8 cellular contexts compared by ENCODE assay signal in the genomic region with DNA sequence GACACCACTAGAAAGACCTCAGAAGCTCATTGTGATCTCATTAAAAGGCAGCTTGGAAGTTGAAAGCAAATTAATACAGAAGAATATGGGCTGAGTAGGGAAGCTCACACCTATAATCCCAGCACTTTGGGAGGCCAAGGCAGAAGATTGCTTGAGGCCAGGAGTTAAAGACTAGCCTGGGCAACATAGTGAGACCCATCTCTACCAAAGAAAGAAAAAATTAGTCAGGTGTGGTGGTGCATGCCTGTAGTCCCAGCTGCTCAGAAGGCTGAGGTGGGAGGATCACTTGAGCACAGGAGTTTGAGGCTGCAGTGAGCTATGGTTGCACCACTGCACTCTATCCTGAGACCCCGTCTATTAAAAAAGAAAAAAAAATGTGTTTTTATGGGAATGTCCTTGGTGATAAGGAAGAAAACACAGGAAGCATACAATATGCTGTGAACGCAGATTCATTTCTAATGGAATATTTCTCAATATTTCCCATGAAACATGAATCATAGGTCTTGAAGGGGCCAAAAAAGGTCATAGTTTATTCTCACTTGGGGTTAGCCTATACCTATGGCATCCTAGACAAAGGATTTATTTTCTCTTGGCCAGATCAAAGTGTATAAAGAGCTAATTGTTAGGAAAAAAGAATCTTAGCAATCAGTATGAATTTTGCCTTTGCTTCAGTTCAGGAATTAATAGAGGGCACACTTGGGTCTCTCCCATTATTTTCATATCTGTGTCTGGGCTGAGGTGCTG.
DNase-seq lines count a peak whose midpoint lies in the region; ATAC-seq and TF ChIP-seq lines count a peak whose summit lies in the region.

No MANE protein-coding gene starts in this region.

- ATAC-seq in GM19035 (IDR thresholded peaks at IDR 0.05; ENCODE audit: unreplicated experiment) (no peak), HG03342 (IDR thresholded peaks at IDR 0.05; ENCODE audit: unreplicated experiment) (no peak)

- TF ChIP-seq POLR2A in esophagus squamous epithelium (IDR thresholded peaks at IDR 0.05) (no peak), erythroblast (IDR thresholded peaks at IDR 0.05; ENCODE audit: low read length) (no peak)

- H3K4me1 ChIP-seq in esophagus squamous epithelium (peaks cover 24 to 95% (median 73%) of the 10 kb centered on the region in 3 donors), osteoblast (ENCODE audit: insufficient read depth, low read length) (peaks cover 77% of the 10 kb centered on the region)

- DNase-seq in CD1c-positive myeloid dendritic cell (ENCODE audit: extremely low spot score) (peak; percentile 82), RWPE1 (ENCODE audit: low spot score) (no peak), esophagus squamous epithelium (lab: John Stamatoyannopoulos, UW) (no peak), osteoblast (ENCODE audit: insufficient read length, low spot score, missing footprints) (no peak), iPS-NIHi11 (ENCODE audit: low spot score) (no peak), erythroblast (lab: John Stamatoyannopoulos, UW) (no peak)

- WGBS in esophagus squamous epithelium, 2 donors, result 22 to 26% methylated on average over 2 of the region's 2 CpGs

- intact Hi-C loops in esophagus squamous epithelium (cut with DNase I), result no loop called here

- peaks cover 6% of the 10 kb centered on the region for H4K20me1 ChIP-seq in osteoblast (ENCODE audit: insufficient read depth, low read length)

- peaks cover 89% of the 10 kb centered on the region for H3K79me2 ChIP-seq in osteoblast (ENCODE audit: insufficient read depth, low read length)

- H3K36me3 ChIP-seq in esophagus squamous epithelium (no peaks in the 10 kb centered on the region), osteoblast (ENCODE audit: insufficient read depth, low read length) (peaks cover 18% of the 10 kb centered on the region)

- H2AFZ ChIP-seq in osteoblast (ENCODE audit: low read length), result no peak overlapping the region

- H3K4me2 ChIP-seq in osteoblast (ENCODE audit: insufficient read depth, low read length), result peak overlapping the region; percentile 21

- TF ChIP-seq CTCF in RWPE1 (conservative IDR thresholded peaks at IDR 0.05; ENCODE audit: low read depth), result no peak
- TF ChIP-seq CTCF in esophagus squamous epithelium (IDR thresholded peaks at IDR 0.05), result no peak
- TF ChIP-seq CTCF in osteoblast (IDR thresholded peaks at IDR 0.05; ENCODE audit: extremely low read depth, low read depth, low read length), result no peak

- H3K27me3 ChIP-seq in esophagus squamous epithelium (no peaks in the 10 kb centered on the region), osteoblast (ENCODE audit: insufficient read depth, low read length) (no peaks in the 10 kb centered on the region)

- no peaks in the 10 kb centered on the region for H3K9me3 ChIP-seq in esophagus squamous epithelium
- no peaks in the 10 kb centered on the region for H3K9me3 ChIP-seq in osteoblast (ENCODE audit: low read depth, low read length)

- H3K27ac ChIP-seq in RWPE1 (peak overlapping the region; percentile 88), esophagus squamous epithelium (peak overlapping the region; percentile 5 to 68 (median 56)), osteoblast (ENCODE audit: low read depth, low read length) (peak overlapping the region; percentile 92)

- no peak overlapping the region for H3K4me3 ChIP-seq in esophagus squamous epithelium
- no peak overlapping the region for H3K4me3 ChIP-seq in osteoblast (ENCODE audit: insufficient read depth, low read length)

- CTCF ChIA-PET in RWPE1 (lab: Yijun Ruan, JAX), result interaction anchor here (0.8 kb wide), 1 partner anchor 195 kb away, joined by 4 read pairs; no protein-coding TSS in a partner anchor

- POLR2A ChIA-PET in RWPE1 (lab: Yijun Ruan, JAX; ENCODE audit: low non-redundant PET), result no interaction called here
